20 cellular contexts compared by ENCODE assay signal in the genomic region with DNA sequence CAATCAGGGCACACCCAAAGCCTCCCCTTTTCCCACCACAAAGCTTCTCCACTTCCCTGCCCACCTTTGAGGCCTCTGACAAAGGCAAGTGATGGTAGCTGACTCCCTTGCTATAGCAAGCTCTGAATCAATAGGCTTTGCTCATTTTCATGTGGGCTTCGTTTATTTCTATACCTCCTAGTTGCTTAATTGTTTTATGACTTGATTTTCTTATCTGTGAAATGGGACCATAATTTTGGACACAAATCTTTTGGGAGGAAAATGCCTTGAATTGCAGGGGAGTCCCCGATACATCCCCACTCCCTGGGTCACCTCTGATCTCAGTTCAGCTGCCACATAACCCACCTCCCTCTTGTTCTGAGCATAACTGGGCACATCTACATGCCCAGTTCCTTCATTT.
"Had no signal": no experiment of that assay in that cellular context is flagged by ENCODE, and none has a peak within 500 bp of the region (broad histone marks: within the 10 kb centered on the region; RNA-seq: fewer than 3 reads in every experiment).

No MANE protein-coding gene starts in this region.

- H3K4me1 Mint-ChIP-seq: activated CD4-positive, alpha-beta T cell treated with anti-CD3 and anti-CD28 coated beads, Interleukin-2, amount 10 ng/mL, durations not matched to agents 24 days and 14 days; central memory CD8-positive, alpha-beta T cell; memory B cell; natural killer cell had no signal

- DNase-seq: activated CD4-positive, alpha-beta T cell treated with anti-CD3 and anti-CD28 coated beads, Interleukin-2, amount 10 ng/mL, durations not matched to agents 24 days and 14 days; activated CD4-positive, CD25-positive, alpha-beta regulatory T cell; activated CD8-positive, alpha-beta memory T cell treated with anti-CD3 and anti-CD28 coated beads, Interleukin-2, amount 50 U/mL, for 4 hours; activated CD8-positive, alpha-beta T cell treated with anti-CD3 and anti-CD28 coated beads, Interleukin-2, amount 10 ng/mL, durations not matched to agents 7 days and 5 days; activated gamma-delta T cell; activated naive CD8-positive, alpha-beta T cell treated with anti-CD3 and anti-CD28 coated beads for 36 hours; activated T-cell treated with anti-CD3 and anti-CD28 coated beads, Interleukin-2, amount 50 U/mL, for 48 hours; amygdala; cortex of kidney; effector CD8-positive, alpha-beta T cell; islet precursor cell; natural killer cell; spleen; upper lobe of right lung had no signal

- H3K9me3 Mint-ChIP-seq: activated CD4-positive, alpha-beta T cell treated with anti-CD3 and anti-CD28 coated beads, Interleukin-2, amount 10 ng/mL, durations not matched to agents 24 days and 14 days; activated naive CD8-positive, alpha-beta T cell treated with anti-CD3 and anti-CD28 coated beads for 36 hours; brain; central memory CD8-positive, alpha-beta T cell; memory B cell; natural killer cell; stimulated activated naive CD8-positive, alpha-beta T cell treated with anti-CD3 and anti-CD28 coated beads, Interleukin-15, Interleukin-2, amounts not matched to agents 100 ng/mL and 50 ng/mL, for 24 hours had no signal

- H3K36me3 ChIP-seq: left lung, spleen, upper lobe of right lung had no signal

- ATAC-seq: activated CD8-positive, alpha-beta T cell treated with anti-CD3 and anti-CD28 coated beads, Interleukin-2, amount 10 ng/mL, durations not matched to agents 7 days and 5 days; natural killer cell had no signal

- H3K4me3 ChIP-seq: left lung, spleen, testis, upper lobe of right lung had no signal

- H3K27me3 ChIP-seq: left lung, testis, upper lobe of right lung had no signal

- H3K27ac ChIP-seq: left lung, spleen, testis, upper lobe of right lung had no signal

- H3K4me1 ChIP-seq: left lung, spleen, upper lobe of right lung had no signal

- H3K9me3 ChIP-seq: left lung, spleen, testis, upper lobe of right lung had no signal

- H3K4me3 Mint-ChIP-seq: activated CD4-positive, alpha-beta T cell treated with anti-CD3 and anti-CD28 coated beads, Interleukin-2, amount 10 ng/mL, durations not matched to agents 24 days and 14 days; activated CD8-positive, alpha-beta T cell treated with anti-CD3 and anti-CD28 coated beads, Interleukin-2, amount 10 ng/mL, durations not matched to agents 7 days and 5 days; activated naive CD8-positive, alpha-beta T cell treated with anti-CD3 and anti-CD28 coated beads for 36 hours; brain; central memory CD8-positive, alpha-beta T cell; memory B cell; natural killer cell; stimulated activated naive CD8-positive, alpha-beta T cell treated with anti-CD3 and anti-CD28 coated beads, Interleukin-15, Interleukin-2, amounts not matched to agents 100 ng/mL and 50 ng/mL, for 24 hours had no signal

- H3K36me3 Mint-ChIP-seq: activated naive CD8-positive, alpha-beta T cell treated with anti-CD3 and anti-CD28 coated beads for 36 hours; brain; memory B cell; natural killer cell had no signal

- H3K27ac Mint-ChIP-seq: activated CD4-positive, alpha-beta T cell treated with anti-CD3 and anti-CD28 coated beads, Interleukin-2, amount 10 ng/mL, durations not matched to agents 24 days and 14 days; activated CD8-positive, alpha-beta T cell treated with anti-CD3 and anti-CD28 coated beads, Interleukin-2, amount 10 ng/mL, durations not matched to agents 7 days and 5 days; activated naive CD8-positive, alpha-beta T cell treated with anti-CD3 and anti-CD28 coated beads for 36 hours; memory B cell; natural killer cell; stimulated activated naive CD8-positive, alpha-beta T cell treated with anti-CD3 and anti-CD28 coated beads, Interleukin-15, Interleukin-2, amounts not matched to agents 100 ng/mL and 50 ng/mL, for 24 hours had no signal
